ENCODE assay signal across 7 cellular contexts in genomic region chr18:11889284-11889683, GRCh38.
"Had no signal": no experiment of that assay in that cellular context is flagged by ENCODE, and none has a peak within 500 bp of the region (broad histone marks: within the 10 kb centered on the region; RNA-seq: fewer than 3 reads in every experiment).

No MANE protein-coding gene starts in this region.

- H3K9ac ChIP-seq: GM23248 had no signal

- DNase-seq: GM23248, GOT3, H7, IMR-90, KG1 had no signal

- H3K27ac ChIP-seq: GM23248 had no signal

- H3K4me3 ChIP-seq: GM23248, K562 had no signal

- H2AFZ ChIP-seq: GM23248 had no signal

- ATAC-seq: HCT116, K562 had no signal
